ENCODE assay signal across 1 cellular context in genomic region chr12:119456824-119457223, GRCh38.
TF ChIP-seq lines count a peak whose summit lies in the region.

No MANE protein-coding gene starts in this region.

TF ChIP-seq in K562, 482 proteins besides CTCF, POLR2A, EP300 and RAD21 (continued from another document):
- no peak for TF ChIP-seq DEAF1 (CRISPR knock-in tag; IDR thresholded peaks at IDR 0.05)
- no peak for TF ChIP-seq JUN (IDR thresholded peaks at IDR 0.05; ENCODE audit: borderline replicate concordance, low read depth, low read length)
- no peak for TF ChIP-seq JUN (CRISPR knock-in tag; IDR thresholded peaks at IDR 0.05; ENCODE audit: borderline replicate concordance)
